In genomic region chr6:162825597-162825996, GRCh38 we compare ENCODE assay signal across 22 cellular contexts.
DNase-seq lines count a peak whose midpoint lies in the region; ATAC-seq and TF ChIP-seq lines count a peak whose summit lies in the region.
"Had no signal": no experiment of that assay in that cellular context is flagged by ENCODE, and none has a peak within 500 bp of the region (broad histone marks: within the 10 kb centered on the region; RNA-seq: fewer than 3 reads in every experiment).

No MANE protein-coding gene starts in this region.

- TF ChIP-seq CTCF in mammary epithelial cell (conservative IDR thresholded peaks at IDR 0.05 in 1 of 2, IDR thresholded peaks at IDR 0.05 in 1 of 2; ENCODE audit: extremely low read depth in 1 of 2, insufficient read depth in 1 of 2, low read depth in 1 of 2, low read length in 2 of 2): no peak

- H3K4me2 ChIP-seq in mammary epithelial cell (ENCODE audit: insufficient read depth, low read depth, low read length): no peak overlapping the region
- H3K4me2 ChIP-seq: A549, BLaER1 had no signal

- intact Hi-C loops in mammary epithelial cell (cut with micrococcal nuclease): no loop called here

- no TSS peak for BruUV-seq in mammary epithelial cell (replicated peaks; lab: Mats Ljungman, UMichigan)

- CTCF ChIA-PET in mammary epithelial cell (lab: Charles Lee; ENCODE audit: low non-redundant PET): no interaction called here

- DNase-seq in central memory CD8-positive, alpha-beta T cell (ENCODE audit: low spot score in 2 of 2): no peak
- DNase-seq in stimulated activated effector memory CD8-positive, alpha-beta T cell treated with anti-CD3 and anti-CD28 coated beads, Interleukin-12 subunit alpha, Interleukin-12 subunit beta, amount 100 ng/mL, for 72 hours (ENCODE audit: low spot score in 2 of 2): no peak
- no peak for DNase-seq in NCI-H82 (lab: John Stamatoyannopoulos, UW)
- DNase-seq in SW 1271 (lab: John Stamatoyannopoulos, UW): no peak
- DNase-seq in mammary epithelial cell: no peak
- DNase-seq: Calu3; CD4-positive, alpha-beta memory T cell; EL; Karpas-422; NCI-H1048; NCI-H1436 treated with DMSO at 0.1 percent for 48 hours; NCI-H2029 treated with DMSO at 0.1 percent for 48 hours; NCI-H2171; NCI-H446 treated with DMSO at 0.1 percent for 48 hours; NCI-H69; NK-92 treated with Interleukin-12 subunit alpha and Interleukin-12 subunit beta, amount 100 ng/mL, for 24 hours; Right ventricle myocardium superior had no signal

- H3K4me1 Mint-ChIP-seq in central memory CD8-positive, alpha-beta T cell: peaks cover 5% of the 10 kb centered on the region
- peaks cover 6% of the 10 kb centered on the region for H3K4me1 Mint-ChIP-seq in stimulated activated effector memory CD8-positive, alpha-beta T cell treated with anti-CD3 and anti-CD28 coated beads, Interleukin-12 subunit alpha, Interleukin-12 subunit beta, amount 100 ng/mL, for 72 hours

- no peak overlapping the region for H3K27ac ChIP-seq in mammary epithelial cell (ENCODE audit: insufficient read depth, low read depth, low read length)
- H3K27ac ChIP-seq: A549, BLaER1 had no signal

- no peaks in the 10 kb centered on the region for H4K20me1 ChIP-seq in mammary epithelial cell (ENCODE audit: insufficient read depth, low read length)
- H4K20me1 ChIP-seq: BLaER1 had no signal

- dilution Hi-C loops in mammary epithelial cell (cut with HindIII; ENCODE audit: low sequenced_read_pairs): no loop called here

- in situ Hi-C loops in mammary epithelial cell (cut with MboI; ENCODE audit: low sequenced_read_pairs in 2 of 2): no loop called here

- no peak overlapping the region for H3K4me3 Mint-ChIP-seq in central memory CD8-positive, alpha-beta T cell
- no peak overlapping the region for H3K4me3 Mint-ChIP-seq in stimulated activated effector memory CD8-positive, alpha-beta T cell treated with anti-CD3 and anti-CD28 coated beads, Interleukin-12 subunit alpha, Interleukin-12 subunit beta, amount 100 ng/mL, for 72 hours

- ATAC-seq in GM18868 (IDR thresholded peaks at IDR 0.05; ENCODE audit: unreplicated experiment) (peak; percentile 59), HG02885 (IDR thresholded peaks at IDR 0.05; ENCODE audit: poor library complexity, unreplicated experiment) (peak; percentile 46)
- ATAC-seq in central memory CD8-positive, alpha-beta T cell (replicated peaks; ENCODE audit: extremely low read depth, poor library complexity, severe bottlenecking): no peak
- peak; percentile 76 for ATAC-seq in stimulated activated effector memory CD8-positive, alpha-beta T cell treated with anti-CD3 and anti-CD28 coated beads, Interleukin-12 subunit alpha, Interleukin-12 subunit beta, amount 100 ng/mL, for 72 hours
- ATAC-seq: A549 had no signal

- peaks cover 7% of the 10 kb centered on the region for H3K9me3 ChIP-seq in mammary epithelial cell (replicated peaks; ENCODE audit: insufficient read depth, low read length)
- H3K9me3 ChIP-seq: A549, BLaER1 had no signal

- H2AFZ ChIP-seq in mammary epithelial cell (ENCODE audit: low read depth, low read length): no peak overlapping the region

- no peaks in the 10 kb centered on the region for H3K27me3 ChIP-seq in mammary epithelial cell (ENCODE audit: insufficient read depth, low read length)
- H3K27me3 ChIP-seq: BLaER1 had no signal

- no peaks in the 10 kb centered on the region for H3K4me1 ChIP-seq in mammary epithelial cell (ENCODE audit: insufficient read depth, low read length)
- H3K4me1 ChIP-seq: A549, BLaER1 had no signal

- H3K36me3 ChIP-seq in mammary epithelial cell (ENCODE audit: insufficient read depth, low read length): no peaks in the 10 kb centered on the region
- H3K36me3 ChIP-seq: BLaER1 had no signal

- no peak overlapping the region for H3K9ac ChIP-seq in mammary epithelial cell (ENCODE audit: insufficient read depth, low read length)
- H3K9ac ChIP-seq: BLaER1 had no signal

- no peaks in the 10 kb centered on the region for H3K27me3 Mint-ChIP-seq in central memory CD8-positive, alpha-beta T cell
- H3K27me3 Mint-ChIP-seq: CD4-positive, alpha-beta memory T cell; IgD-negative memory B cell had no signal

- H3K79me2 ChIP-seq in mammary epithelial cell (ENCODE audit: insufficient read depth, low read length): no peaks in the 10 kb centered on the region

- peaks cover 2% of the 10 kb centered on the region for H3K36me3 Mint-ChIP-seq in central memory CD8-positive, alpha-beta T cell (ENCODE audit: insufficient read depth)
- no peaks in the 10 kb centered on the region for H3K36me3 Mint-ChIP-seq in stimulated activated effector memory CD8-positive, alpha-beta T cell treated with anti-CD3 and anti-CD28 coated beads, Interleukin-12 subunit alpha, Interleukin-12 subunit beta, amount 100 ng/mL, for 72 hours
- H3K36me3 Mint-ChIP-seq: CD4-positive, alpha-beta memory T cell; IgD-negative memory B cell had no signal

- H3K9me3 Mint-ChIP-seq in central memory CD8-positive, alpha-beta T cell: peaks cover 4% of the 10 kb centered on the region
- no peaks in the 10 kb centered on the region for H3K9me3 Mint-ChIP-seq in stimulated activated effector memory CD8-positive, alpha-beta T cell treated with anti-CD3 and anti-CD28 coated beads, Interleukin-12 subunit alpha, Interleukin-12 subunit beta, amount 100 ng/mL, for 72 hours

- H3K4me3 ChIP-seq in mammary epithelial cell (replicated peaks in 1 of 3; ENCODE audit: insufficient read depth in 1 of 3, low read depth in 2 of 3, low read length in 3 of 3): no peak overlapping the region
- H3K4me3 ChIP-seq: A549, BLaER1 had no signal

- peak overlapping the region; percentile 69 for H3K27ac Mint-ChIP-seq in central memory CD8-positive, alpha-beta T cell (ENCODE audit: low read depth)
- no peak overlapping the region for H3K27ac Mint-ChIP-seq in stimulated activated effector memory CD8-positive, alpha-beta T cell treated with anti-CD3 and anti-CD28 coated beads, Interleukin-12 subunit alpha, Interleukin-12 subunit beta, amount 100 ng/mL, for 72 hours
- H3K27ac Mint-ChIP-seq: IgD-negative memory B cell had no signal

- 75% methylated on average over 6 of the region's 6 CpGs for WGBS in mammary epithelial cell (ENCODE audit: low coverage, missing lambda C conversion rate)
